ENCODE assay signal across 24 cellular contexts in the genomic region with DNA sequence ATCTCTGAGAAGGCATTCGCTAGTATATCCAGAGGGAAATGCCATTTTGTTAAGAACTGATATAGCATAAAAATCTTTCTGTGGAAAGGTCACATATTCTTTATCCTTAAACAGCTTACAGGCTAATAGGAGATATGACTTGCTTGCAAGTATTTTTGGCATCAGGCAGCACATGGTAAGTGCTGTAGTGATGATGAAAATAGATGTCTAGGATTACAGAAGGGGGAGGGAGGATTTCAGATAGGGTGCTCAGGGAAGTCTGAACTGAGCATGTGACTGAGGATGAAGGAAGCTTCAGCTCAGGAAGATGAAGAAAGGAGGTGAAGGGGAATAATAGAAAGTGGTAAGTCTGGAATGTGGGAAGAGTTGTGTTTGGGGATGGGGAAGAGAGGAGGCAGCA.
DNase-seq lines count a peak whose midpoint lies in the region; ATAC-seq, FAIRE-seq and TF ChIP-seq lines count a peak whose summit lies in the region.
"Had no signal": no experiment of that assay in that cellular context is flagged by ENCODE, and none has a peak within 500 bp of the region (broad histone marks: within the 10 kb centered on the region; RNA-seq: fewer than 3 reads in every experiment).

No MANE protein-coding gene starts in this region.

- no peak overlapping the region for H3K27ac Mint-ChIP-seq in astrocyte (ENCODE audit: unreplicated experiment)
- no peak overlapping the region for H3K27ac Mint-ChIP-seq in glutamatergic neuron (ENCODE audit: unreplicated experiment)
- H3K27ac Mint-ChIP-seq: activated T-helper 2 cell treated with anti-CD3 and anti-CD28 coated beads, Interferon-gamma antibody, Interleukin-2, Interleukin-4, amounts not matched to agents 10 μg/mL and 5 μg/mL and 100 μg/mL, durations not matched to agents 14 hours and 24 hours and 36 hours; H9 had no signal

- no peak overlapping the region for H3K9ac ChIP-seq in astrocyte (ENCODE audit: low read length)

- H4K20me1 ChIP-seq in astrocyte (ENCODE audit: insufficient read depth, low read length) = no peaks in the 10 kb centered on the region

- H3K36me3 ChIP-seq in astrocyte (ENCODE audit: insufficient read depth, low read length) (no peaks in the 10 kb centered on the region), psoas muscle (ENCODE audit: insufficient read depth in 1 of 2, low read depth in 1 of 2) (no peaks in the 10 kb centered on the region), tibial artery (no peaks in the 10 kb centered on the region)
- H3K36me3 ChIP-seq: BE2C had no signal

- no peaks in the 10 kb centered on the region for H3K36me3 Mint-ChIP-seq in astrocyte (ENCODE audit: low read depth, unreplicated experiment)
- no peaks in the 10 kb centered on the region for H3K36me3 Mint-ChIP-seq in glutamatergic neuron (ENCODE audit: unreplicated experiment)

- no peaks in the 10 kb centered on the region for H3K79me2 ChIP-seq in astrocyte (ENCODE audit: insufficient read depth, low read length)

- TF ChIP-seq CTCF in astrocyte (IDR thresholded peaks at IDR 0.05; ENCODE audit: insufficient read depth, low read depth, low read length) = no peak
- TF ChIP-seq CTCF in glutamatergic neuron (IDR thresholded peaks at IDR 0.05; ENCODE audit: partially characterized antibody, unreplicated experiment) = no peak
- TF ChIP-seq CTCF in psoas muscle (IDR thresholded peaks at IDR 0.05) = no peak
- TF ChIP-seq CTCF in tibial artery (IDR thresholded peaks at IDR 0.05) = no peak

- H3K4me3 ChIP-seq in astrocyte (ENCODE audit: insufficient read depth, low read depth, low read length) = no peak overlapping the region
- peak overlapping the region; percentile 16 for H3K4me3 ChIP-seq in psoas muscle
- H3K4me3 ChIP-seq in tibial artery = no peak overlapping the region
- H3K4me3 ChIP-seq: mucosa of descending colon had no signal

- H3K27me3 Mint-ChIP-seq in astrocyte (ENCODE audit: low read depth, unreplicated experiment) (no peaks in the 10 kb centered on the region), glutamatergic neuron (ENCODE audit: unreplicated experiment) (peaks cover 4% of the 10 kb centered on the region)
- H3K27me3 Mint-ChIP-seq: T-cell had no signal

- H3K9me3 ChIP-seq in astrocyte (ENCODE audit: insufficient read depth, low read depth, low read length) = no peaks in the 10 kb centered on the region
- H3K9me3 ChIP-seq in psoas muscle = no peaks in the 10 kb centered on the region
- H3K9me3 ChIP-seq in tibial artery = no peaks in the 10 kb centered on the region
- H3K9me3 ChIP-seq: BE2C, Caco-2, mucosa of descending colon had no signal

- H3K27ac ChIP-seq in astrocyte (ENCODE audit: low read depth, low read length) (no peak overlapping the region), psoas muscle (peak overlapping the region; percentile 59), tibial artery (no peak overlapping the region)
- H3K27ac ChIP-seq: 22Rv1 had no signal

- H3K4me3 Mint-ChIP-seq in astrocyte (ENCODE audit: unreplicated experiment) (no peak overlapping the region), glutamatergic neuron (ENCODE audit: unreplicated experiment) (peak overlapping the region; percentile 0)
- H3K4me3 Mint-ChIP-seq: H9, T-cell had no signal

- intact Hi-C loops in psoas muscle (cut with DNase I) = loop anchor here in 1 of 2 donors (5.0 kb wide), 1 partner anchor 187 kb away; a partner anchor contains a TSS
- intact Hi-C loops in tibial artery (cut with DNase I; ENCODE audit: low total_unique reads) = no loop called here

- H3K27me3 ChIP-seq in astrocyte (ENCODE audit: insufficient read depth, low read length) (no peaks in the 10 kb centered on the region), psoas muscle (ENCODE audit: insufficient read depth in 3 of 3, low read length in 2 of 3) (no peaks in the 10 kb centered on the region), tibial artery (no peaks in the 10 kb centered on the region)
- H3K27me3 ChIP-seq: BE2C had no signal

- peak; percentile 85 to 92 (median 86) for ATAC-seq in psoas muscle
- ATAC-seq: mucosa of descending colon, T-cell had no signal

- H3K4me1 Mint-ChIP-seq in astrocyte (ENCODE audit: low read depth, unreplicated experiment) (peaks cover 9% of the 10 kb centered on the region), glutamatergic neuron (ENCODE audit: low read depth, unreplicated experiment) (peaks cover 32% of the 10 kb centered on the region)

- H3K9me3 Mint-ChIP-seq in astrocyte (ENCODE audit: unreplicated experiment) (peaks cover 3% of the 10 kb centered on the region), glutamatergic neuron (ENCODE audit: unreplicated experiment) (no peaks in the 10 kb centered on the region)
- H3K9me3 Mint-ChIP-seq: H9 had no signal

- H2AFZ ChIP-seq in astrocyte (ENCODE audit: low read depth, low read length) = no peak overlapping the region

- no peak for FAIRE-seq in astrocyte (lab: Jason Lieb, UNC)
- FAIRE-seq: bronchial epithelial cell, urothelium cell line had no signal

- DNase-seq in DMS 273 (lab: John Stamatoyannopoulos, UW; ENCODE audit: unreplicated experiment) (peak; percentile 6), DMS 273 treated with DMSO at 0.1 percent for 48 hours (lab: John Stamatoyannopoulos, UW) (no peak), astrocyte (ENCODE audit: low read depth) (peak; percentile 42), glutamatergic neuron (no peak), psoas muscle (no peak), tibial artery (no peak), cerebellar cortex (ENCODE audit: low spot score) (no peak), EL (no peak)
- DNase-seq: activated CD4-positive, alpha-beta T cell treated with anti-CD3 and anti-CD28 coated beads, Interleukin-2, amount 50 U/mL, for 1 hour; activated CD8-positive, alpha-beta memory T cell treated with anti-CD3 and anti-CD28 coated beads, Interleukin-2, amount 50 U/mL, for 4 hours; BE2C; Caco-2; H9; mucosa of descending colon; NCI-H1105; NCI-H2107; NCI-H526 treated with DMSO at 0.1 percent for 48 hours; SHP77; substantia nigra; T-cell had no signal

- WGBS in psoas muscle, 3 donors = 54 to 90% (median 87%) methylated on average over 1 of the region's 1 CpG

- no peaks in the 10 kb centered on the region for H3K4me1 ChIP-seq in astrocyte (ENCODE audit: insufficient read depth, low read length)
- H3K4me1 ChIP-seq in psoas muscle = peaks cover 37% of the 10 kb centered on the region
- H3K4me1 ChIP-seq in tibial artery = peaks cover 0 to 39% (median 9%) of the 10 kb centered on the region in 4 donors
- H3K4me1 ChIP-seq: BE2C had no signal

- H3K4me2 ChIP-seq in astrocyte (ENCODE audit: low read length) = no peak overlapping the region

Comparison
In these comparisons a context has a peak if more than half of its experiments do, and no peak if none do; other contexts are left out.
1. DNase-seq: peak in DMS 273 (single experiment) and astrocyte (single experiment); none in DMS 273 treated with DMSO at 0.1 percent for 48 hours (single experiment), glutamatergic neuron (single experiment), psoas muscle (0 of 2), tibial artery (0 of 2), cerebellar cortex (single experiment) and EL (single experiment).